In genomic region chr16:57266531-57267268, GRCh38 we compare ENCODE assay signal across 9 cellular contexts. TPM values are rescaled to one million over a fixed set of nuclear protein-coding genes. Genes with fewer than 3 reads are reported as not detected.
DNase-seq lines count a peak whose midpoint lies in the region; ATAC-seq and TF ChIP-seq lines count a peak whose summit lies in the region.
"Had no signal": no experiment of that assay in that cellular context is flagged by ENCODE, and none has a peak within 500 bp of the region (broad histone marks: within the 10 kb centered on the region; RNA-seq: fewer than 3 reads in every experiment).

No MANE protein-coding gene starts in this region.

- ATAC-seq in heart right ventricle (peak in 6 of 8 donors; percentile 11 to 40 (median 16)), HG02981 (IDR thresholded peaks at IDR 0.05; ENCODE audit: unreplicated experiment) (no peak), GM19452 (IDR thresholded peaks at IDR 0.05; ENCODE audit: unreplicated experiment) (no peak), GM21526 (IDR thresholded peaks at IDR 0.05; ENCODE audit: low FRiP score, unreplicated experiment) (no peak)

- H3K27ac ChIP-seq in heart right ventricle (peak overlapping the region; percentile 31 to 80 (median 74)), thymus (ENCODE audit: low read depth) (peak overlapping the region; percentile 95)

- WGBS in heart right ventricle, 2 donors: 47 to 52% methylated on average over 5 to 6 of the region's 6 CpGs
- WGBS in thymus: 3% methylated on average over 6 of the region's 6 CpGs

- no peak for TF ChIP-seq CTCF in heart right ventricle (IDR thresholded peaks at IDR 0.05)

- H3K4me1 ChIP-seq in heart right ventricle (peaks cover 8 to 39% (median 30%) of the 10 kb centered on the region in 9 donors), thymus (ENCODE audit: control insufficient read depth, insufficient read depth, low read length) (peaks cover 41% of the 10 kb centered on the region)

- H3K27me3 ChIP-seq in heart right ventricle (no peaks in the 10 kb centered on the region), thymus (ENCODE audit: control insufficient read depth, insufficient read depth) (no peaks in the 10 kb centered on the region)

- intact Hi-C loops in heart right ventricle (cut with DNase I): no loop called here

- peak; percentile 1 for DNase-seq in NCI-H2227 treated with DMSO at 0.1 percent for 48 hours (lab: John Stamatoyannopoulos, UW)
- DNase-seq in NCI-H2227 (lab: John Stamatoyannopoulos, UW; ENCODE audit: unreplicated experiment): no peak
- peak; percentile 7 for DNase-seq in activated T-helper 1 cell treated with Interleukin-2 at 50 U/mL for 16 hours (ENCODE audit: low read depth)
- no peak for DNase-seq in heart right ventricle
- DNase-seq: NCI-H1417 treated with DMSO at 0.1 percent for 48 hours had no signal

- H3K36me3 ChIP-seq in heart right ventricle (no peaks in the 10 kb centered on the region), thymus (ENCODE audit: control insufficient read depth, insufficient read depth) (no peaks in the 10 kb centered on the region)

- peak overlapping the region in 4 of 10 donors; percentile 8 to 24 (median 15) for H3K4me3 ChIP-seq in heart right ventricle
- H3K4me3 ChIP-seq in thymus (ENCODE audit: low read length): no peak overlapping the region

- H3K9me3 ChIP-seq in heart right ventricle (no peaks in the 10 kb centered on the region), thymus (ENCODE audit: control insufficient read depth) (no peaks in the 10 kb centered on the region)

RNA-seq across cellular contexts. Expression of gene PLLP, which starts 17.8 kb away (rescaled TPM):
- total RNA-seq in heart right ventricle: 1 to 10 TPM; 1.7 to 4.0 (median 2.2) TPM
- polyA plus RNA-seq in heart right ventricle (10 to 100 TPM in 1 of 2 donors, 1 to 10 TPM in 1; 7.0 to 10.6 TPM), thymus (4.9 TPM)

RNA-seq across cellular contexts. Expression of gene ARL2BP, which starts 21.6 kb away (rescaled TPM):
- total RNA-seq in heart right ventricle: 10 to 100 TPM; 39.9 to 53.9 (median 45.9) TPM
- polyA plus RNA-seq in heart right ventricle: 10 to 100 TPM; 33.4 to 57.9 TPM
- polyA plus RNA-seq in thymus: 54.7 TPM

Comparison
In these comparisons a context has a peak if more than half of its experiments do, and no peak if none do; other contexts are left out.
1. DNase-seq: peak in NCI-H2227 treated with DMSO at 0.1 percent for 48 hours (single experiment) and activated T-helper 1 cell treated with Interleukin-2 at 50 U/mL for 16 hours (single experiment); none in NCI-H2227 (single experiment) and heart right ventricle (0 of 2).
2. ATAC-seq: peak in heart right ventricle (6 of 8); none in HG02981 (single experiment), GM19452 (single experiment) and GM21526 (single experiment).